ENCODE assay signal across 16 cellular contexts in the genomic region with DNA sequence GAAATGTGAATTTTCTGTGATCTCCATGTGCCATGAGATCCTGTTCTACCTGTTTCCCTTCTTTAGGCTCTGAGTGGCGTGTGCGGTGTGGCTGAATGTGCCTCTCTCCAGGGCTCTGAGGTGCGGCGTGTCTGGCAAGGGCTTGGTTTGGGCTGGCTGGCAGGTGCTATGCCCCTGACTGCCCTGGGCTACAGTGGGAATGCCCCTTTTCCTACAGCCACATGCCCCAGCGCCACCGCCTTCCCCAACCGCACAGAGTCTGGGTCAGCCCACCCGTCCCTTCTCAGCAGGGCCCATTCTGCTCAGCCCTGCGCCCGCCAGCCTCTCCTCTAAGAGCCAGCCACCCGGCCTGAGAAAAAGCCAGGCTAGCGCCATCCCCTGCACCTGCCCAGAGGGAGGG. TPM values are rescaled to one million over a fixed set of nuclear protein-coding genes. Genes with fewer than 3 reads are reported as not detected.
DNase-seq lines count a peak whose midpoint lies in the region; ATAC-seq and TF ChIP-seq lines count a peak whose summit lies in the region.
"Had no signal": no experiment of that assay in that cellular context is flagged by ENCODE, and none has a peak within 500 bp of the region (broad histone marks: within the 10 kb centered on the region; RNA-seq: fewer than 3 reads in every experiment).

No MANE protein-coding gene starts in this region.

- H4K20me1 ChIP-seq in PC-3 (ENCODE audit: low read length) = no peaks in the 10 kb centered on the region

- peak; percentile 63 for DNase-seq in NCI-H2107 treated with DMSO at 0.1 percent for 48 hours (lab: John Stamatoyannopoulos, UW; ENCODE audit: unreplicated experiment)
- no peak for DNase-seq in NCI-H2107 (lab: John Stamatoyannopoulos, UW)
- peak; percentile 31 for DNase-seq in PC-3
- DNase-seq in left kidney (ENCODE audit: low read depth, low spot score) = peak; percentile 55
- no peak for DNase-seq in suprapubic skin (ENCODE audit: low spot score in 2 of 2)
- DNase-seq in effector memory CD8-positive, alpha-beta T cell = no peak
- no peak for DNase-seq in C1 segment of cervical spinal cord (lab: John Stamatoyannopoulos, UW)
- no peak for DNase-seq in DMS153 treated with DMSO at 0.1 percent for 48 hours (lab: John Stamatoyannopoulos, UW; ENCODE audit: unreplicated experiment)
- DNase-seq: activated naive CD8-positive, alpha-beta T cell treated with anti-CD3 and anti-CD28 coated beads, Interleukin-2, amount 50 U/mL, for 24 hours; glutamatergic neuron; NCI-H524; spleen had no signal

- H3F3A ChIP-seq in PC-3 (ENCODE audit: low read length, unreplicated experiment) = no peaks in the 10 kb centered on the region

- TF ChIP-seq POLR2A in suprapubic skin (IDR thresholded peaks at IDR 0.05) = no peak

- H3K4me3 ChIP-seq in PC-3 (ENCODE audit: low read length) (no peak overlapping the region), suprapubic skin (no peak overlapping the region)
- H3K4me3 ChIP-seq: cardiac muscle cell, spleen had no signal

- H3K27ac ChIP-seq in PC-3 (ENCODE audit: low read length) = no peak overlapping the region
- H3K27ac ChIP-seq in suprapubic skin = peak overlapping the region; percentile 60
- H3K27ac ChIP-seq: cardiac muscle cell, spleen had no signal

- H3K4me3 Mint-ChIP-seq in effector memory CD8-positive, alpha-beta T cell = no peak overlapping the region
- H3K4me3 Mint-ChIP-seq: activated naive CD8-positive, alpha-beta T cell treated with anti-CD3 and anti-CD28 coated beads, Interleukin-2, amount 50 U/mL, for 24 hours; memory B cell; natural killer cell treated with Interleukin-12 subunit alpha and Interleukin-12 subunit beta and Interleukin-15 and Interleukin-18, amount 100 ng/mL, for 72 hours had no signal

- TF ChIP-seq CTCF in PC-3 (conservative IDR thresholded peaks at IDR 0.05; ENCODE audit: low read depth, low read length) = no peak
- TF ChIP-seq CTCF in suprapubic skin (IDR thresholded peaks at IDR 0.05) = no peak

- POLR2A ChIA-PET in PC-3 (lab: Charles Lee; ENCODE audit: unreplicated experiment) = no interaction called here

- no peaks in the 10 kb centered on the region for H3K9me3 Mint-ChIP-seq in effector memory CD8-positive, alpha-beta T cell
- H3K9me3 Mint-ChIP-seq: activated naive CD8-positive, alpha-beta T cell treated with anti-CD3 and anti-CD28 coated beads, Interleukin-2, amount 50 U/mL, for 24 hours; memory B cell; natural killer cell treated with Interleukin-12 subunit alpha and Interleukin-12 subunit beta and Interleukin-15 and Interleukin-18, amount 100 ng/mL, for 72 hours had no signal

- no peak overlapping the region for H3K4me2 ChIP-seq in PC-3 (ENCODE audit: low read length)

- no peaks in the 10 kb centered on the region for H3K9me3 ChIP-seq in PC-3 (ENCODE audit: low read length)
- no peaks in the 10 kb centered on the region for H3K9me3 ChIP-seq in suprapubic skin
- H3K9me3 ChIP-seq: spleen had no signal

- H3K27me3 Mint-ChIP-seq in effector memory CD8-positive, alpha-beta T cell = no peaks in the 10 kb centered on the region
- H3K27me3 Mint-ChIP-seq: activated naive CD8-positive, alpha-beta T cell treated with anti-CD3 and anti-CD28 coated beads, Interleukin-2, amount 50 U/mL, for 24 hours; memory B cell; natural killer cell treated with Interleukin-12 subunit alpha and Interleukin-12 subunit beta and Interleukin-15 and Interleukin-18, amount 100 ng/mL, for 72 hours had no signal

- no peaks in the 10 kb centered on the region for H3K4me1 ChIP-seq in PC-3 (ENCODE audit: insufficient read depth, low read length)
- H3K4me1 ChIP-seq in suprapubic skin = peaks cover 25% of the 10 kb centered on the region
- H3K4me1 ChIP-seq: spleen had no signal

- no peaks in the 10 kb centered on the region for H3K36me3 ChIP-seq in PC-3 (ENCODE audit: low read depth, low read length)
- peaks cover 16% of the 10 kb centered on the region for H3K36me3 ChIP-seq in suprapubic skin
- H3K36me3 ChIP-seq: cardiac muscle cell had no signal

- H3K79me2 ChIP-seq in PC-3 (ENCODE audit: low read length) = peaks cover 13% of the 10 kb centered on the region

- no TSS peak for BruUV-seq in PC-3 (replicated peaks; lab: Mats Ljungman, UMichigan)

- no peak for TF ChIP-seq EP300 in suprapubic skin (IDR thresholded peaks at IDR 0.05)

- H3K9ac ChIP-seq in PC-3 (ENCODE audit: low read length) = no peak overlapping the region

- 51% methylated on average over 7 of the region's 12 CpGs for WGBS in suprapubic skin

- peaks cover 7 to 13% of the 10 kb centered on the region in 2 donors for H3K4me1 Mint-ChIP-seq in effector memory CD8-positive, alpha-beta T cell (ENCODE audit: low read depth in 2 of 2)
- H3K4me1 Mint-ChIP-seq: activated naive CD8-positive, alpha-beta T cell treated with anti-CD3 and anti-CD28 coated beads, Interleukin-2, amount 50 U/mL, for 24 hours; memory B cell had no signal

- no peaks in the 10 kb centered on the region for H3K9me2 ChIP-seq in PC-3 (replicated peaks; ENCODE audit: low read length)

- CTCF ChIA-PET in PC-3 (lab: Charles Lee) = no interaction called here

- H3K27me3 ChIP-seq in PC-3 (ENCODE audit: low read length) (no peaks in the 10 kb centered on the region), suprapubic skin (no peaks in the 10 kb centered on the region)
- H3K27me3 ChIP-seq: cardiac muscle cell, spleen had no signal

- H3K36me3 Mint-ChIP-seq in effector memory CD8-positive, alpha-beta T cell (ENCODE audit: insufficient read depth) = peaks cover 35% of the 10 kb centered on the region
- H3K36me3 Mint-ChIP-seq: natural killer cell treated with Interleukin-12 subunit alpha and Interleukin-12 subunit beta and Interleukin-15 and Interleukin-18, amount 100 ng/mL, for 72 hours had no signal

- no peak overlapping the region for H3K27ac Mint-ChIP-seq in effector memory CD8-positive, alpha-beta T cell
- H3K27ac Mint-ChIP-seq: activated naive CD8-positive, alpha-beta T cell treated with anti-CD3 and anti-CD28 coated beads, Interleukin-2, amount 50 U/mL, for 24 hours; memory B cell had no signal

- H2AFZ ChIP-seq in PC-3 (ENCODE audit: low read length) = no peak overlapping the region

- intact Hi-C loops in PC-3 (cut with micrococcal nuclease) = no loop called here

- peak; percentile 42; the same call in 1 of the 2 replicates for ATAC-seq in PC-3
- no peak for ATAC-seq in effector memory CD8-positive, alpha-beta T cell (replicated peaks)
- ATAC-seq: activated CD4-positive, CD25-positive, alpha-beta regulatory T cell treated with anti-CD3 and anti-CD28 coated beads, Interleukin-2, amount 50 U/mL, for 24 hours; activated naive CD8-positive, alpha-beta T cell treated with anti-CD3 and anti-CD28 coated beads, Interleukin-2, amount 50 U/mL, for 24 hours had no signal

RNA-seq across cellular contexts. Expression of gene BTBD6, which starts 24.7 kb away (rescaled TPM):
- 104 and 119 TPM in 2 replicates for total RNA-seq in PC-3 (2014; rRNA removed)
- total RNA-seq in suprapubic skin = 10 to 100 TPM; 38.9 to 63.7 (median 58.6) TPM

RNA-seq across cellular contexts. Expression of gene BRF1, which starts 27.7 kb away (rescaled TPM):
- 55.8 and 86.1 TPM in 2 replicates for total RNA-seq in PC-3 (2014; rRNA removed)
- 100 to 1,000 TPM in 1 of 4 donors, 10 to 100 TPM in 3; 37.9 to 102 (median 52.5) TPM for total RNA-seq in suprapubic skin

RNA-seq across cellular contexts. Expression of gene PACS2, which starts 41.5 kb away (rescaled TPM):
- 56.0 and 62.0 TPM in 2 replicates for total RNA-seq in PC-3 (2014; rRNA removed)
- 100 to 1,000 TPM in 1 of 4 donors, 10 to 100 TPM in 3; 41.9 to 100 (median 66.6) TPM for total RNA-seq in suprapubic skin

Comparison
In these comparisons a context has a peak if more than half of its experiments do, and no peak if none do; other contexts are left out.
1. DNase-seq: peak in NCI-H2107 treated with DMSO at 0.1 percent for 48 hours (single experiment), PC-3 (single experiment) and left kidney (single experiment); none in NCI-H2107 (single experiment), suprapubic skin (0 of 2), effector memory CD8-positive, alpha-beta T cell (0 of 3), C1 segment of cervical spinal cord (0 of 14) and DMS153 treated with DMSO at 0.1 percent for 48 hours (single experiment).